ENCODE assay signal across 2 cellular contexts in the genomic region with DNA sequence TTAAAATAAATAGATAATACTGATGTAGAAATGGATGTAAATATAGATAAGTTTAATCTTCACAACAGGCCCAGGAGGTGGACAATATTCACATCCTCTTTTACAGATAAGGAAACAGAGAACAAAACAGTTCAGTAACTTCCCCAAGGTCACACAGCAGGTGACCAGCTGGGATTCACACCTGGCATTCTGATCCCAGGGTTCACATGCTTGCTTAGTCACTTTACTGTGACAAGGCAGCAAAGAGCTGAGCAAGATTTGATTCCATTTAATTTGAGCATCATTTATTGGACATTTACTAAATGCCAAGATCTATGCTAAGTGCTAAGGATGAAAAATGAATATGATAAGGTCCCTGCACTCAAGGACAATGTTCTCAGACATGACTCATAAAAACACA.
TF ChIP-seq lines count a peak whose summit lies in the region.

No MANE protein-coding gene starts in this region.

TF ChIP-seq in HEK293, 187 proteins besides CTCF, POLR2A, EP300 and RAD21:
- TF ChIP-seq ZNF169 (tag by site-specific recombination; IDR thresholded peaks at IDR 0.05) (no peak), ZNF621 (tag by site-specific recombination; IDR thresholded peaks at IDR 0.05) (no peak), ZNF302 (tag by site-specific recombination; IDR thresholded peaks at IDR 0.05; ENCODE audit: low read depth) (no peak), ZIC2 (tag by site-specific recombination; IDR thresholded peaks at IDR 0.05) (peak; percentile 56), SALL2 (tag by site-specific recombination; IDR thresholded peaks at IDR 0.05; ENCODE audit: borderline replicate concordance) (no peak), ZNF423 (tag by site-specific recombination; IDR thresholded peaks at IDR 0.05) (no peak)
- TF ChIP-seq, protein P1, sequence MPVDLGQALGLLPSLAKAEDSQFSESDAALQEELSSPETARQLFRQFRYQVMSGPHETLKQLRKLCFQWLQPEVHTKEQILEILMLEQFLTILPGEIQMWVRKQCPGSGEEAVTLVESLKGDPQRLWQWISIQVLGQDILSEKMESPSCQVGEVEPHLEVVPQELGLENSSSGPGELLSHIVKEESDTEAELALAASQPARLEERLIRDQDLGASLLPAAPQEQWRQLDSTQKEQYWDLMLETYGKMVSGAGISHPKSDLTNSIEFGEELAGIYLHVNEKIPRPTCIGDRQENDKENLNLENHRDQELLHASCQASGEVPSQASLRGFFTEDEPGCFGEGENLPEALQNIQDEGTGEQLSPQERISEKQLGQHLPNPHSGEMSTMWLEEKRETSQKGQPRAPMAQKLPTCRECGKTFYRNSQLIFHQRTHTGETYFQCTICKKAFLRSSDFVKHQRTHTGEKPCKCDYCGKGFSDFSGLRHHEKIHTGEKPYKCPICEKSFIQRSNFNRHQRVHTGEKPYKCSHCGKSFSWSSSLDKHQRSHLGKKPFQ (tag by site-specific recombination; IDR thresholded peaks at IDR 0.05) = peak; percentile 71

TF ChIP-seq in HepG2, 621 proteins besides CTCF, POLR2A, EP300 and RAD21 (continued from another document):
- TF ChIP-seq ATM (IDR thresholded peaks at IDR 0.05; ENCODE audit: borderline replicate concordance) = no peak
- TF ChIP-seq SAP130 (CRISPR knock-in tag; IDR thresholded peaks at IDR 0.05; ENCODE audit: low read depth) = peak; percentile 29; the same call in 1 of the 2 replicates
- TF ChIP-seq ZNF451 (CRISPR knock-in tag; IDR thresholded peaks at IDR 0.05) = no peak
- peak; percentile 28; the same call in 1 of the 2 replicates for TF ChIP-seq FOSL2 (CRISPR knock-in tag; IDR thresholded peaks at IDR 0.05)
- no peak for TF ChIP-seq SOX13 (IDR thresholded peaks at IDR 0.05)
- TF ChIP-seq SOX13 (CRISPR knock-in tag; conservative IDR thresholded peaks at IDR 0.05 in 1 of 2, IDR thresholded peaks at IDR 0.05 in 1 of 2) = peak in 1 of 2 experiments; percentile 85; a peak in 2 of 4 replicates
- TF ChIP-seq, protein P2, sequence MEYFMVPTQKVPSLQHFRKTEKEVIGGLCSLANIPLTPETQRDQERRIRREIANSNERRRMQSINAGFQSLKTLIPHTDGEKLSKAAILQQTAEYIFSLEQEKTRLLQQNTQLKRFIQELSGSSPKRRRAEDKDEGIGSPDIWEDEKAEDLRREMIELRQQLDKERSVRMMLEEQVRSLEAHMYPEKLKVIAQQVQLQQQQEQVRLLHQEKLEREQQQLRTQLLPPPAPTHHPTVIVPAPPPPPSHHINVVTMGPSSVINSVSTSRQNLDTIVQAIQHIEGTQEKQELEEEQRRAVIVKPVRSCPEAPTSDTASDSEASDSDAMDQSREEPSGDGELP (IDR thresholded peaks at IDR 0.05; ENCODE audit: borderline replicate concordance, low read depth) = peak; percentile 35; the same call in 1 of the 2 replicates
- no peak for TF ChIP-seq SOX6 (IDR thresholded peaks at IDR 0.05)
- peak; percentile 71 for TF ChIP-seq SOX6 (CRISPR knock-in tag; IDR thresholded peaks at IDR 0.05)
- TF ChIP-seq, protein P3, sequence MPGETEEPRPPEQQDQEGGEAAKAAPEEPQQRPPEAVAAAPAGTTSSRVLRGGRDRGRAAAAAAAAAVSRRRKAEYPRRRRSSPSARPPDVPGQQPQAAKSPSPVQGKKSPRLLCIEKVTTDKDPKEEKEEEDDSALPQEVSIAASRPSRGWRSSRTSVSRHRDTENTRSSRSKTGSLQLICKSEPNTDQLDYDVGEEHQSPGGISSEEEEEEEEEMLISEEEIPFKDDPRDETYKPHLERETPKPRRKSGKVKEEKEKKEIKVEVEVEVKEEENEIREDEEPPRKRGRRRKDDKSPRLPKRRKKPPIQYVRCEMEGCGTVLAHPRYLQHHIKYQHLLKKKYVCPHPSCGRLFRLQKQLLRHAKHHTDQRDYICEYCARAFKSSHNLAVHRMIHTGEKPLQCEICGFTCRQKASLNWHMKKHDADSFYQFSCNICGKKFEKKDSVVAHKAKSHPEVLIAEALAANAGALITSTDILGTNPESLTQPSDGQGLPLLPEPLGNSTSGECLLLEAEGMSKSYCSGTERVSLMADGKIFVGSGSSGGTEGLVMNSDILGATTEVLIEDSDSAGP (CRISPR knock-in tag; IDR thresholded peaks at IDR 0.05; ENCODE audit: borderline replicate concordance) = no peak
- peak; percentile 36; the same call in 1 of the 2 replicates for TF ChIP-seq TBX2 (CRISPR knock-in tag; IDR thresholded peaks at IDR 0.05; ENCODE audit: borderline replicate concordance)
- peak; percentile 72 for TF ChIP-seq SOX5 (CRISPR knock-in tag; IDR thresholded peaks at IDR 0.05; ENCODE audit: borderline replicate concordance)
- TF ChIP-seq, protein P4, sequence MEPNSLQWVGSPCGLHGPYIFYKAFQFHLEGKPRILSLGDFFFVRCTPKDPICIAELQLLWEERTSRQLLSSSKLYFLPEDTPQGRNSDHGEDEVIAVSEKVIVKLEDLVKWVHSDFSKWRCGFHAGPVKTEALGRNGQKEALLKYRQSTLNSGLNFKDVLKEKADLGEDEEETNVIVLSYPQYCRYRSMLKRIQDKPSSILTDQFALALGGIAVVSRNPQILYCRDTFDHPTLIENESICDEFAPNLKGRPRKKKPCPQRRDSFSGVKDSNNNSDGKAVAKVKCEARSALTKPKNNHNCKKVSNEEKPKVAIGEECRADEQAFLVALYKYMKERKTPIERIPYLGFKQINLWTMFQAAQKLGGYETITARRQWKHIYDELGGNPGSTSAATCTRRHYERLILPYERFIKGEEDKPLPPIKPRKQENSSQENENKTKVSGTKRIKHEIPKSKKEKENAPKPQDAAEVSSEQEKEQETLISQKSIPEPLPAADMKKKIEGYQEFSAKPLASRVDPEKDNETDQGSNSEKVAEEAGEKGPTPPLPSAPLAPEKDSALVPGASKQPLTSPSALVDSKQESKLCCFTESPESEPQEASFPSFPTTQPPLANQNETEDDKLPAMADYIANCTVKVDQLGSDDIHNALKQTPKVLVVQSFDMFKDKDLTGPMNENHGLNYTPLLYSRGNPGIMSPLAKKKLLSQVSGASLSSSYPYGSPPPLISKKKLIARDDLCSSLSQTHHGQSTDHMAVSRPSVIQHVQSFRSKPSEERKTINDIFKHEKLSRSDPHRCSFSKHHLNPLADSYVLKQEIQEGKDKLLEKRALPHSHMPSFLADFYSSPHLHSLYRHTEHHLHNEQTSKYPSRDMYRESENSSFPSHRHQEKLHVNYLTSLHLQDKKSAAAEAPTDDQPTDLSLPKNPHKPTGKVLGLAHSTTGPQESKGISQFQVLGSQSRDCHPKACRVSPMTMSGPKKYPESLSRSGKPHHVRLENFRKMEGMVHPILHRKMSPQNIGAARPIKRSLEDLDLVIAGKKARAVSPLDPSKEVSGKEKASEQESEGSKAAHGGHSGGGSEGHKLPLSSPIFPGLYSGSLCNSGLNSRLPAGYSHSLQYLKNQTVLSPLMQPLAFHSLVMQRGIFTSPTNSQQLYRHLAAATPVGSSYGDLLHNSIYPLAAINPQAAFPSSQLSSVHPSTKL (CRISPR knock-in tag; IDR thresholded peaks at IDR 0.05) = 0 out of 2 replicates have a peak, but pooled peaks have one; percentile 29
- TF ChIP-seq ZFP41 (CRISPR knock-in tag; IDR thresholded peaks at IDR 0.05; ENCODE audit: borderline replicate concordance) = no peak
